In the genomic region with DNA sequence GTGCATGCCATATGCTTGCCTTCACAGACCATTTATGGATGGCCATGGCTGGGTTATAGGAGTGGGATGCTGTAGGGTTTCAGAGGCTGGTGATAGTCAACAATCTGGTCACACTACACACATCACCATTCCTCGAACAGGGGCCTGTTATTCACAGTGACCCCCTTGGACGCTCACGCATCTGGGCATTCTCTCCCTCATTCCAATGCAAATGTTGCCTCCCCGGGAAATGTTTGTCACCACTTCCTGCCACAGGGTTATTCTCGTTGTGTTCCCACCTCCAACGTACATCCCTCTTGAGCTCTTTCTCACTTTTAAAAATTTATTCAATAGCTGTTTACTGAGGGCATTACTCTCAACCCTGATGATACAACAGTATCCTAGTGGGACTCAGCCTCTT, we compare ENCODE assay signal across 18 cellular contexts.
DNase-seq lines count a peak whose midpoint lies in the region; ATAC-seq and TF ChIP-seq lines count a peak whose summit lies in the region.
"Had no signal": no experiment of that assay in that cellular context is flagged by ENCODE, and none has a peak within 500 bp of the region (broad histone marks: within the 10 kb centered on the region; RNA-seq: fewer than 3 reads in every experiment).

No MANE protein-coding gene starts in this region.

- peak overlapping the region; percentile 44; the same call in 1 of the 2 replicates for H3K27ac Mint-ChIP-seq in HFFc6
- H3K27ac Mint-ChIP-seq: activated CD4-positive, alpha-beta memory T cell treated with anti-CD3 and anti-CD28 coated beads, Interleukin-2, amount 10 ng/mL, durations not matched to agents 7 days and 5 days; activated naive CD8-positive, alpha-beta T cell treated with anti-CD3 and anti-CD28 coated beads, Interleukin-2, amount 10 ng/mL, durations not matched to agents 7 days and 5 days; activated T-helper 1 cell treated with anti-CD3 and anti-CD28 coated beads, Interleukin-12 subunit alpha, Interleukin-12 subunit beta, Interleukin-2, Interleukin-4 antibody, amounts not matched to agents 30 ng/mL and 10 ng/mL and 1 ng/mL, durations not matched to agents 14 hours and 24 hours and 36 hours; T-cell had no signal

- H3K4me2 ChIP-seq in skeletal muscle satellite cell (ENCODE audit: low read length) = peak overlapping the region; percentile 10

- TF ChIP-seq CTCF in HFFc6 (IDR thresholded peaks at IDR 0.05) = no peak

- DNase-seq in HFFc6 (no peak), astrocyte of the hippocampus (ENCODE audit: low read depth, low spot score) (peak; percentile 58), amygdala (lab: John Stamatoyannopoulos, UW) (no peak), Right ventricle myocardium inferior (ENCODE audit: missing footprints) (no peak)
- DNase-seq: activated CD4-positive, alpha-beta memory T cell treated with anti-CD3 and anti-CD28 coated beads, Interleukin-2, amount 10 ng/mL, durations not matched to agents 7 days and 5 days; activated naive CD8-positive, alpha-beta T cell treated with anti-CD3 and anti-CD28 coated beads, Interleukin-2, amount 10 ng/mL, durations not matched to agents 7 days and 5 days; central memory CD4-positive, alpha-beta T cell; KG1; NCI-H1105 treated with DMSO at 0.1 percent for 48 hours; NCI-H2171; ovary; T-cell; thyroid gland; WERI-Rb-1 had no signal

- peaks cover 3% of the 10 kb centered on the region; the same call in 1 of the 2 replicates for H3K36me3 Mint-ChIP-seq in HFFc6 (ENCODE audit: low read depth)
- H3K36me3 Mint-ChIP-seq: activated naive CD8-positive, alpha-beta T cell treated with anti-CD3 and anti-CD28 coated beads, Interleukin-2, amount 10 ng/mL, durations not matched to agents 7 days and 5 days had no signal

- H3K36me3 ChIP-seq in iPS-15b (ENCODE audit: control insufficient read depth, insufficient read depth, low read length) = no peaks in the 10 kb centered on the region
- peaks cover 20% of the 10 kb centered on the region for H3K36me3 ChIP-seq in skeletal muscle satellite cell (ENCODE audit: insufficient read depth, low read length)
- H3K36me3 ChIP-seq: ovary, thyroid gland had no signal

- H3K9ac ChIP-seq in iPS-15b (ENCODE audit: low read depth, low read length) (no peak overlapping the region), skeletal muscle satellite cell (ENCODE audit: low read depth, low read length) (no peak overlapping the region)

- peaks cover 5% of the 10 kb centered on the region; the same call in 1 of the 2 replicates for H3K27me3 Mint-ChIP-seq in HFFc6 (ENCODE audit: insufficient read depth)

- no peak overlapping the region for H3K4me3 Mint-ChIP-seq in HFFc6
- H3K4me3 Mint-ChIP-seq: activated CD4-positive, alpha-beta memory T cell treated with anti-CD3 and anti-CD28 coated beads, Interleukin-2, amount 10 ng/mL, durations not matched to agents 7 days and 5 days; activated naive CD8-positive, alpha-beta T cell treated with anti-CD3 and anti-CD28 coated beads, Interleukin-2, amount 10 ng/mL, durations not matched to agents 7 days and 5 days; activated T-helper 1 cell treated with anti-CD3 and anti-CD28 coated beads, Interleukin-12 subunit alpha, Interleukin-12 subunit beta, Interleukin-2, Interleukin-4 antibody, amounts not matched to agents 30 ng/mL and 10 ng/mL and 1 ng/mL, durations not matched to agents 14 hours and 24 hours and 36 hours; T-cell had no signal

- no peaks in the 10 kb centered on the region for H3K9me3 Mint-ChIP-seq in HFFc6
- H3K9me3 Mint-ChIP-seq: activated CD4-positive, alpha-beta memory T cell treated with anti-CD3 and anti-CD28 coated beads, Interleukin-2, amount 10 ng/mL, durations not matched to agents 7 days and 5 days; activated naive CD8-positive, alpha-beta T cell treated with anti-CD3 and anti-CD28 coated beads, Interleukin-2, amount 10 ng/mL, durations not matched to agents 7 days and 5 days; activated T-helper 1 cell treated with anti-CD3 and anti-CD28 coated beads, Interleukin-12 subunit alpha, Interleukin-12 subunit beta, Interleukin-2, Interleukin-4 antibody, amounts not matched to agents 30 ng/mL and 10 ng/mL and 1 ng/mL, durations not matched to agents 14 hours and 24 hours and 36 hours; T-cell had no signal

- no peaks in the 10 kb centered on the region for H3K9me3 ChIP-seq in iPS-15b (ENCODE audit: control insufficient read depth, insufficient read depth, low read length)
- no peaks in the 10 kb centered on the region for H3K9me3 ChIP-seq in skeletal muscle satellite cell (replicated peaks; ENCODE audit: low read length)
- H3K9me3 ChIP-seq: ovary, thyroid gland had no signal

- H3K4me1 ChIP-seq in iPS-15b (ENCODE audit: control insufficient read depth, insufficient read depth, low read length) (peaks cover 18% of the 10 kb centered on the region), skeletal muscle satellite cell (ENCODE audit: control insufficient read depth, insufficient read depth, low read length) (peaks cover 42% of the 10 kb centered on the region)

- intact Hi-C loops in Right ventricle myocardium inferior (cut with DNase I) = no loop called here

- peak overlapping the region; percentile 14 for H3K4me3 ChIP-seq in iPS-15b (ENCODE audit: low read depth, low read length)
- no peak overlapping the region for H3K4me3 ChIP-seq in skeletal muscle satellite cell (ENCODE audit: low read length)
- H3K4me3 ChIP-seq: ovary, thyroid gland had no signal

- ATAC-seq in HG03469 (IDR thresholded peaks at IDR 0.05; ENCODE audit: unreplicated experiment) (no peak), Right ventricle myocardium inferior (no peak)
- ATAC-seq: T-cell had no signal

- H3K4me1 Mint-ChIP-seq in HFFc6 (ENCODE audit: low read depth) = peaks cover 40% of the 10 kb centered on the region
- H3K4me1 Mint-ChIP-seq: activated CD4-positive, alpha-beta memory T cell treated with anti-CD3 and anti-CD28 coated beads, Interleukin-2, amount 10 ng/mL, durations not matched to agents 7 days and 5 days; activated naive CD8-positive, alpha-beta T cell treated with anti-CD3 and anti-CD28 coated beads, Interleukin-2, amount 10 ng/mL, durations not matched to agents 7 days and 5 days; T-cell had no signal

- H3K27me3 ChIP-seq in iPS-15b (ENCODE audit: control insufficient read depth, insufficient read depth, low read length) = no peaks in the 10 kb centered on the region
- no peaks in the 10 kb centered on the region for H3K27me3 ChIP-seq in skeletal muscle satellite cell (ENCODE audit: control insufficient read depth, insufficient read depth, low read length)
- H3K27me3 ChIP-seq: ovary, thyroid gland had no signal
